In genomic region chr15:77901921-77902750, GRCh38 we compare ENCODE assay signal across 12 cellular contexts.
DNase-seq lines count a peak whose midpoint lies in the region; FAIRE-seq and TF ChIP-seq lines count a peak whose summit lies in the region.
"Had no signal": no experiment of that assay in that cellular context is flagged by ENCODE, and none has a peak within 500 bp of the region (broad histone marks: within the 10 kb centered on the region; RNA-seq: fewer than 3 reads in every experiment).

No MANE protein-coding gene starts in this region.

- H4K91ac ChIP-seq in H1 (replicated peaks; ENCODE audit: insufficient read length, low read length): no peak overlapping the region

- CTCF ChIA-PET in activated CD4-positive, alpha-beta T cell treated with anti-CD3 and anti-CD28 coated beads, Interleukin-2, amount 10 ng/mL, durations not matched to agents 7 days and 5 days (lab: Charles Lee): interaction anchor here (2.1 kb wide), 1 partner anchor 8 kb away, joined by 7 read pairs; no protein-coding TSS in a partner anchor
- CTCF ChIA-PET in H1 (lab: Charles Lee; ENCODE audit: partially characterized antibody): interaction anchor here (0.8 to 4.9 kb wide), 32 partner anchors 7 to 342 kb away, joined by 3 to 29 read pairs (median 4); no protein-coding TSS in a partner anchor

- no peak overlapping the region for H3K4me3 Mint-ChIP-seq in activated CD4-positive, alpha-beta T cell treated with anti-CD3 and anti-CD28 coated beads, Interleukin-2, amount 10 ng/mL, durations not matched to agents 7 days and 5 days

- H3K27me3 Mint-ChIP-seq in activated CD4-positive, alpha-beta T cell treated with anti-CD3 and anti-CD28 coated beads, Interleukin-2, amount 10 ng/mL, durations not matched to agents 7 days and 5 days: no peaks in the 10 kb centered on the region

- no peak overlapping the region for H2AK5ac ChIP-seq in H1 (ENCODE audit: low read depth, low read length)

- peak; percentile 32 to 60 (median 49) for TF ChIP-seq CTCF in H1 (IDR thresholded peaks at IDR 0.05; ENCODE audit: control extremely low read depth in 1 of 3, insufficient read depth in 1 of 3, low read depth in 1 of 3, low read length in 3 of 3)
- TF ChIP-seq CTCF in sigmoid colon (IDR thresholded peaks at IDR 0.05): no peak

- H3K9me3 ChIP-seq in H1 (ENCODE audit: insufficient read depth in 2 of 2, low read depth in 1 of 2, low read length in 1 of 2) (no peaks in the 10 kb centered on the region), sigmoid colon (no peaks in the 10 kb centered on the region)
- no peaks in the 10 kb centered on the region for H3K9me3 ChIP-seq in effector memory CD4-positive, alpha-beta T cell (ENCODE audit: control insufficient read depth, low read length)
- H3K9me3 ChIP-seq: adrenal gland had no signal

- TF ChIP-seq RAD21 in H1 (IDR thresholded peaks at IDR 0.05 in 1 of 2, conservative IDR thresholded peaks at IDR 0.05 in 1 of 2; ENCODE audit: low read depth in 2 of 2, low read length in 2 of 2): no peak

- H3K4me1 ChIP-seq in H1 (replicated peaks in 1 of 4; ENCODE audit: control insufficient read depth in 3 of 4, insufficient read depth in 4 of 4, low read length in 3 of 4) (peaks cover 0 to 2% (median 0%) of the 10 kb centered on the region in 4 experiments; a peak in 2 of 7 replicates), sigmoid colon (no peaks in the 10 kb centered on the region)
- H3K4me1 ChIP-seq in effector memory CD4-positive, alpha-beta T cell (ENCODE audit: control insufficient read depth, insufficient read depth, low read length, poor library complexity, severe bottlenecking): no peaks in the 10 kb centered on the region
- H3K4me1 ChIP-seq: adrenal gland had no signal

- no peak for TF ChIP-seq POLR2A in H1 (IDR thresholded peaks at IDR 0.05; ENCODE audit: control extremely low read depth in 1 of 2, low read depth in 2 of 2, low read length in 2 of 2)
- TF ChIP-seq POLR2A in sigmoid colon (IDR thresholded peaks at IDR 0.05): no peak

- POLR2A ChIA-PET in activated CD4-positive, alpha-beta T cell treated with anti-CD3 and anti-CD28 coated beads, Interleukin-2, amount 10 ng/mL, durations not matched to agents 7 days and 5 days (lab: Charles Lee): no interaction called here
- POLR2A ChIA-PET in H1 (lab: Charles Lee; ENCODE audit: partially characterized antibody): no interaction called here

- 81% methylated on average over 13 of the region's 13 CpGs; no CpG with 5 or more reads in 1 of the 2 experiments for WGBS in H1 (ENCODE audit: extremely low coverage in 1 of 2, insufficient coverage in 1 of 2, insufficient read length in 1 of 2, insufficient replicate concordance in 2 of 2, low coverage in 1 of 2, low lambda C conversion rate in 2 of 2, missing lambda C conversion rate in 1 of 2), 2 experiments
- 81 to 86% methylated on average over 13 of the region's 13 CpGs for WGBS in sigmoid colon, 2 donors

- H3K27me3 ChIP-seq in H1 (replicated peaks in 1 of 4; ENCODE audit: control insufficient read depth in 3 of 4, extremely low read depth in 1 of 4, insufficient read depth in 3 of 4, low read length in 3 of 4) (no peaks in the 10 kb centered on the region), sigmoid colon (no peaks in the 10 kb centered on the region)
- H3K27me3 ChIP-seq in effector memory CD4-positive, alpha-beta T cell (replicated peaks; ENCODE audit: control insufficient read depth, insufficient read depth, low read length, poor library complexity, severe bottlenecking): no peaks in the 10 kb centered on the region
- H3K27me3 ChIP-seq: adrenal gland had no signal

- H3K9ac ChIP-seq in H1 (replicated peaks in 1 of 4; ENCODE audit: extremely low read depth in 1 of 4, low read depth in 3 of 4, low read length in 3 of 4): no peak overlapping the region

- intact Hi-C loops in sigmoid colon (cut with DNase I): no loop called here

- no peak overlapping the region for H3K4ac ChIP-seq in H1 (replicated peaks; ENCODE audit: insufficient read length, low read depth, low read length)

- H2BK15ac ChIP-seq in H1 (ENCODE audit: low read length): no peak overlapping the region

- no peak overlapping the region for H2BK12ac ChIP-seq in H1 (ENCODE audit: low read depth, low read length)

- no peak overlapping the region for H2BK5ac ChIP-seq in H1 (ENCODE audit: low read depth, low read length)

- H3K4me1 Mint-ChIP-seq in activated CD4-positive, alpha-beta T cell treated with anti-CD3 and anti-CD28 coated beads, Interleukin-2, amount 10 ng/mL, durations not matched to agents 7 days and 5 days: no peaks in the 10 kb centered on the region

- H4K20me1 ChIP-seq in H1 (replicated peaks in 1 of 2; ENCODE audit: control insufficient read depth in 1 of 2, insufficient read depth in 2 of 2, low read length in 2 of 2): no peaks in the 10 kb centered on the region

- H3K23ac ChIP-seq in H1 (ENCODE audit: insufficient read length): no peak overlapping the region

- no peaks in the 10 kb centered on the region for H3K79me1 ChIP-seq in H1 (ENCODE audit: low read depth, low read length)

- H3K36me3 ChIP-seq in H1 (ENCODE audit: control insufficient read depth in 2 of 4, insufficient read depth in 4 of 4, low read length in 3 of 4): no peaks in the 10 kb centered on the region
- H3K36me3 ChIP-seq in sigmoid colon: no peaks in the 10 kb centered on the region
- no peaks in the 10 kb centered on the region for H3K36me3 ChIP-seq in effector memory CD4-positive, alpha-beta T cell (ENCODE audit: control insufficient read depth, insufficient read depth, low read length)
- H3K36me3 ChIP-seq: adrenal gland had no signal

- no peaks in the 10 kb centered on the region for H3K9me3 Mint-ChIP-seq in activated CD4-positive, alpha-beta T cell treated with anti-CD3 and anti-CD28 coated beads, Interleukin-2, amount 10 ng/mL, durations not matched to agents 7 days and 5 days

- H3K27ac ChIP-seq in H1 (ENCODE audit: low read depth, low read length) (no peak overlapping the region), sigmoid colon (no peak overlapping the region)
- no peak overlapping the region for H3K27ac ChIP-seq in effector memory CD4-positive, alpha-beta T cell (ENCODE audit: insufficient read depth, low read length, poor library complexity, severe bottlenecking)
- H3K27ac ChIP-seq: adrenal gland, HL-60 had no signal

- no peak overlapping the region for H3K14ac ChIP-seq in H1 (ENCODE audit: insufficient read length)

- H3K79me2 ChIP-seq in H1 (ENCODE audit: control insufficient read depth in 1 of 2, insufficient read depth in 2 of 2, low read length in 2 of 2): no peaks in the 10 kb centered on the region

- no peak overlapping the region for H3K4me3 ChIP-seq in H1 (ENCODE audit: extremely low read depth in 1 of 4, insufficient read depth in 2 of 4, low read depth in 3 of 4, low read length in 4 of 4)
- H3K4me3 ChIP-seq in sigmoid colon: no peak overlapping the region
- no peak overlapping the region for H3K4me3 ChIP-seq in effector memory CD4-positive, alpha-beta T cell (ENCODE audit: insufficient read depth, low read depth, low read length, poor library complexity, severe bottlenecking)
- H3K4me3 ChIP-seq: adrenal gland had no signal

- H3K56ac ChIP-seq in H1 (replicated peaks; ENCODE audit: insufficient read length, low read depth, low read length): no peak overlapping the region

- no peak for TF ChIP-seq EP300 in H1 (IDR thresholded peaks at IDR 0.05; ENCODE audit: borderline replicate concordance in 1 of 2, low read depth in 2 of 2, low read length in 2 of 2)
- TF ChIP-seq EP300 in sigmoid colon (IDR thresholded peaks at IDR 0.05): no peak

- H3K36me3 Mint-ChIP-seq in activated CD4-positive, alpha-beta T cell treated with anti-CD3 and anti-CD28 coated beads, Interleukin-2, amount 10 ng/mL, durations not matched to agents 7 days and 5 days (ENCODE audit: low read depth): no peaks in the 10 kb centered on the region

- H3K18ac ChIP-seq in H1 (ENCODE audit: extremely low read depth, low read length): no peak overlapping the region

- no peak overlapping the region for H3K27ac Mint-ChIP-seq in activated CD4-positive, alpha-beta T cell treated with anti-CD3 and anti-CD28 coated beads, Interleukin-2, amount 10 ng/mL, durations not matched to agents 7 days and 5 days

- no peaks in the 10 kb centered on the region for H3K23me2 ChIP-seq in H1 (ENCODE audit: low read depth, low read length)

- no peak overlapping the region for H2BK20ac ChIP-seq in H1 (ENCODE audit: low read length)

- H2BK120ac ChIP-seq in H1 (replicated peaks; ENCODE audit: low read depth, low read length): no peak overlapping the region

- no peak overlapping the region for H4K5ac ChIP-seq in H1 (ENCODE audit: insufficient read length, low read depth, low read length)

- H3K4me2 ChIP-seq in H1 (ENCODE audit: insufficient read depth in 1 of 2, low read depth in 2 of 2, low read length in 2 of 2): no peak overlapping the region

- no peak overlapping the region for H2AFZ ChIP-seq in H1 (ENCODE audit: low read length)

- DNase-seq in activated CD4-positive, alpha-beta T cell treated with anti-CD3 and anti-CD28 coated beads for 48 hours: peak; percentile 31
- DNase-seq in activated CD4-positive, alpha-beta T cell treated with anti-CD3 and anti-CD28 coated beads, Interleukin-2, amount 10 ng/mL, durations not matched to agents 7 days and 5 days: no peak
- DNase-seq in NAMALWA (ENCODE audit: low spot score): peak; percentile 63
- DNase-seq in H1 (ENCODE audit: low read depth in 1 of 2, low spot score in 2 of 2): no peak
- DNase-seq in sigmoid colon: peak; percentile 55
- no peak for DNase-seq in effector CD4-positive, alpha-beta T cell
- no peak for DNase-seq in effector memory CD4-positive, alpha-beta T cell
- no peak for DNase-seq in NCI-H774 (lab: John Stamatoyannopoulos, UW)
- DNase-seq: NCI-H1105, T-helper 2 cell had no signal

- FAIRE-seq in H1 (lab: Jason Lieb, UNC): no peak

- H4K8ac ChIP-seq in H1 (ENCODE audit: extremely low read depth, insufficient read depth, low read length): no peak overlapping the region

TF ChIP-seq in H1, 55 proteins besides CTCF, POLR2A, EP300 and RAD21 (continues in another document):
- TF ChIP-seq KDM5A (IDR thresholded peaks at IDR 0.05; ENCODE audit: low read length): no peak

Comparison
In these comparisons a context has a peak if more than half of its experiments do, and no peak if none do; other contexts are left out.
1. DNase-seq: peak in activated CD4-positive, alpha-beta T cell treated with anti-CD3 and anti-CD28 coated beads for 48 hours (single experiment), NAMALWA (single experiment) and sigmoid colon (single experiment); none in activated CD4-positive, alpha-beta T cell treated with anti-CD3 and anti-CD28 coated beads, Interleukin-2, amount 10 ng/mL, durations not matched to agents 7 days and 5 days (single experiment), H1 (0 of 2), effector CD4-positive, alpha-beta T cell (single experiment), effector memory CD4-positive, alpha-beta T cell (0 of 3) and NCI-H774 (single experiment).
2. CTCF ChIP-seq: peak in H1 (3 of 3); none in sigmoid colon (0 of 4).